Comparison of ENCODE assay signal across 1 cellular context in the genomic region with DNA sequence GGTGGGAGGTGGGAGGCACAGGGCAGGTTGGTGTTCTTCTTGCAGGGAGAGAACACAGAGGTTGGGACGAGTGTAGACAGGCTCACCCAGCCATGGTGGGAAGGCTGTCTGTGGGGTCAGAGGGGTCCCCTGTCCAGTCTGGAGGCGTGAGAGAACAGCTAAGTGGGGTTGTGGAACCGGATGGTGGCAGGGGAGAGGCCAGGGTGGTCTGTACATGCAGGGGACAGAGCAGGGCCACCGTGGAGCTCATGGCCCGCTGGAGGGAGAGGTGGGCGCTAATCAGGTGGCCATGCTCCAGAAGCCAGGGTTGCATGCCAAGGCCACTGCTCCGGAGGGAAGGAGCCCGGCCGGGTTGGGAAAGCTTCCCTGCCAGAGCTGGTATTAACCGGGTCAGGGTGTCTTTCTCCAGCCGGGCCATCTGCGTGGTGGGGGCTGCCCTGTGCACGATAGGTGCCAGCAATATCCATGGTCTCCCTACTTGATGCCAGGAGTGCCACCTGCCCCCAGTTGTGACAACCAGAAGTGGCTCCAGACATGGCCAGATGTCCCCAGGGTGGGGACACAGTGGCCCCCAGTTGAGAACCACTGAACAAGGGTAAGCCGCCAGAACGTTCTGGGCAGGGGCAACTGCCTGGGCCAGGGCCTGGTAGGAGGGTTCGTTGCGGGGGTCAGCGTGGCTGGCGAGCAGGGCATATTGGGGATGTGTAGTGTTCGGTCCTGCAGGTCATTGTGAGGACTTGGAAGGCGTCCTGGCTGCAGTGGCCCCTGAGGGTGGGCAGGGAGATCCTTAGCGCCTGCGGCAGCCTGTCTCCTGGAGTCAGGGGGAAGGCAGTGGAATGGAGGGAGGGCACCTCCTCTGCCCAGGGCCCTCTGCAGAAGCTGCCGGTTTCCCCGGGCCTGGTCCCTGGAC.
TF ChIP-seq lines count a peak whose summit lies in the region.

No MANE protein-coding gene starts in this region.

TF ChIP-seq in H1, 55 proteins besides CTCF, POLR2A, EP300 and RAD21:
- TF ChIP-seq CBX8 (IDR thresholded peaks at IDR 0.05; ENCODE audit: borderline replicate concordance, low read depth, low read length) (no peak), TAF1 (IDR thresholded peaks at IDR 0.05; ENCODE audit: low read depth, low read length) (no peak), SP2 (IDR thresholded peaks at IDR 0.05; ENCODE audit: low read length) (no peak), SIX5 (IDR thresholded peaks at IDR 0.05; ENCODE audit: low read depth, low read length) (no peak), POLR2AphosphoS5 (IDR thresholded peaks at IDR 0.05; ENCODE audit: low read depth, low read length) (no peak), EZH2 (IDR thresholded peaks at IDR 0.05; ENCODE audit: low read depth, low read length, severe bottlenecking) (no peak), TBP (IDR thresholded peaks at IDR 0.05; ENCODE audit: low read depth, low read length) (no peak), SUZ12 (IDR thresholded peaks at IDR 0.05; ENCODE audit: low read length) (no peak), POU5F1 (IDR thresholded peaks at IDR 0.05; ENCODE audit: low read depth, low read length) (no peak), KDM5A (IDR thresholded peaks at IDR 0.05; ENCODE audit: low read length) (no peak), EGR1 (IDR thresholded peaks at IDR 0.05; ENCODE audit: borderline replicate concordance, low read depth, low read length) (no peak), ATF3 (IDR thresholded peaks at IDR 0.05; ENCODE audit: insufficient read depth, low read depth, low read length) (no peak), HDAC2 (IDR thresholded peaks at IDR 0.05; ENCODE audit: borderline replicate concordance in 1 of 2, low read depth in 2 of 2, low read length in 2 of 2) (no peak), ASH2L (IDR thresholded peaks at IDR 0.05; ENCODE audit: low read length) (no peak)
